1 cellular context compared by ENCODE assay signal in the genomic region with DNA sequence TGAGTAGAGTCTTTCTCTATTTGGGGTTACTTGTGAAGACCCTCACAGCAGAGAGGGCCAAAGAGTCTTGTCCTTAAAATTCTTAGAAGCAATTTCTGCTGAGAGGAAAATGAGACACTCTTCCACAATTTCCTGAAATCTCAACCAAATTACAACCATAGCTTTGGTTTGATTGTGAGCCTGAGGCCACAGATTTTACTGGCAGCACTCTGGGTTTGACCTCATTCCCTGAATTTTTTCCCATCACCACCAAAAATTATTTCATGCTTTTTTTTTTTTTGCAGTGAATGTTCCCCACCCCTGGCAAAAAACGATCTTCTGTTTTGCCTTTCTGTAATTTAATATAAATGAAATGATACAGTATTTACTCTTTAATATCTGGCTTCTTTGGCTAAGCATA.
TF ChIP-seq lines count a peak whose summit lies in the region.

No MANE protein-coding gene starts in this region.

TF ChIP-seq in WTC11, 78 proteins besides CTCF, POLR2A, EP300 and RAD21 (continued from another document):
- TF ChIP-seq, protein P1, sequence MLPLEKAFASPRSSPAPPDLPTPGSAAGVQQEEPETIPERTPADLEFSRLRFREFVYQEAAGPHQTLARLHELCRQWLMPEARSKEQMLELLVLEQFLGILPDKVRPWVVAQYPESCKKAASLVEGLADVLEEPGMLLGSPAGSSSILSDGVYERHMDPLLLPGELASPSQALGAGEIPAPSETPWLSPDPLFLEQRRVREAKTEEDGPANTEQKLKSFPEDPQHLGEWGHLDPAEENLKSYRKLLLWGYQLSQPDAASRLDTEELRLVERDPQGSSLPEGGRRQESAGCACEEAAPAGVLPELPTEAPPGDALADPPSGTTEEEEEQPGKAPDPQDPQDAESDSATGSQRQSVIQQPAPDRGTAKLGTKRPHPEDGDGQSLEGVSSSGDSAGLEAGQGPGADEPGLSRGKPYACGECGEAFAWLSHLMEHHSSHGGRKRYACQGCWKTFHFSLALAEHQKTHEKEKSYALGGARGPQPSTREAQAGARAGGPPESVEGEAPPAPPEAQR (CRISPR knock-in tag; IDR thresholded peaks at IDR 0.05): no peak
- TF ChIP-seq FOXJ3 (CRISPR knock-in tag; IDR thresholded peaks at IDR 0.05; ENCODE audit: borderline replicate concordance) (no peak), TEAD4 (CRISPR knock-in tag; IDR thresholded peaks at IDR 0.05) (no peak), ATF1 (CRISPR knock-in tag; IDR thresholded peaks at IDR 0.05) (no peak), MXD4 (CRISPR knock-in tag; IDR thresholded peaks at IDR 0.05; ENCODE audit: borderline replicate concordance) (no peak)
